Comparison of ENCODE assay signal across 17 cellular contexts in genomic region chr11:63686912-63687311, GRCh38. TPM values are rescaled to one million over a fixed set of nuclear protein-coding genes. Genes with fewer than 3 reads are reported as not detected.
A peak's percentile ranks its signal among the peaks of the same experiment; 100 is the strongest.
DNase-seq lines count a peak whose midpoint lies in the region; ATAC-seq and TF ChIP-seq lines count a peak whose summit lies in the region.
"Had no signal": no experiment of that assay in that cellular context is flagged by ENCODE, and none has a peak within 500 bp of the region (broad histone marks: within the 10 kb centered on the region; RNA-seq: fewer than 3 reads in every experiment).

No MANE protein-coding gene starts in this region.

- no peaks in the 10 kb centered on the region; a peak in 1 of 3 replicates for H3K36me3 ChIP-seq in HEK293 (ENCODE audit: control insufficient read depth in 2 of 2, insufficient read depth in 1 of 2, low read length in 2 of 2)

- H3K27ac Mint-ChIP-seq in WTC11 (0 out of 2 replicates have a peak overlapping the region, but pooled peaks have one; percentile 9), glutamatergic neuron (ENCODE audit: unreplicated experiment) (no peak overlapping the region)
- H3K27ac Mint-ChIP-seq: B cell; CD8-positive, alpha-beta T cell had no signal

- H3K4me3 Mint-ChIP-seq in WTC11 (no peak overlapping the region), glutamatergic neuron (ENCODE audit: unreplicated experiment) (peak overlapping the region; percentile 6)
- H3K4me3 Mint-ChIP-seq: B cell; CD8-positive, alpha-beta T cell had no signal

- ATAC-seq in WTC11: no peak
- no peak for ATAC-seq in HG03378 (IDR thresholded peaks at IDR 0.05; ENCODE audit: unreplicated experiment)
- ATAC-seq: CD8-positive, alpha-beta T cell had no signal

- no peak for TF ChIP-seq CTCF in HEK293 (tag by site-specific recombination; IDR thresholded peaks at IDR 0.05)
- no peak for TF ChIP-seq CTCF in WTC11 (IDR thresholded peaks at IDR 0.05)
- TF ChIP-seq CTCF in glutamatergic neuron (IDR thresholded peaks at IDR 0.05; ENCODE audit: partially characterized antibody, unreplicated experiment): no peak

- POLR2A ChIA-PET in HEK293 (lab: Yijun Ruan, JAX): interaction anchor here (0.8 to 1.4 kb wide), 2 partner anchors 16 to 43 kb away, joined by 3 to 4 read pairs; partner anchors contain the start of gene ATL3
- POLR2A ChIA-PET in WTC11 (lab: Charles Lee): no interaction called here

- CTCF ChIA-PET in HEK293 (lab: Yijun Ruan, JAX) (no interaction called here), WTC11 (lab: Charles Lee) (interaction anchor here (0.7 kb wide), 1 partner anchor 652 kb away, joined by 3 read pairs; no protein-coding TSS in a partner anchor)

- H3K4me1 Mint-ChIP-seq in WTC11: peaks cover 54% of the 10 kb centered on the region
- peaks cover 22% of the 10 kb centered on the region for H3K4me1 Mint-ChIP-seq in glutamatergic neuron (ENCODE audit: low read depth, unreplicated experiment)

- H3K36me3 Mint-ChIP-seq in WTC11 (no peaks in the 10 kb centered on the region), glutamatergic neuron (ENCODE audit: unreplicated experiment) (no peaks in the 10 kb centered on the region)

- DNase-seq in WTC11 (ENCODE audit: low spot score) (no peak), glutamatergic neuron (no peak), superior temporal gyrus (ENCODE audit: extremely low spot score) (peak; percentile 6), activated gamma-delta T cell treated with Interleukin-2 at 50 U/mL for 16 hours (no peak), NCI-H748 (lab: John Stamatoyannopoulos, UW; ENCODE audit: unreplicated experiment) (no peak)
- DNase-seq in effector CD8-positive, alpha-beta T cell (lab: John Stamatoyannopoulos, UW): no peak
- DNase-seq: CD8-positive, alpha-beta T cell; GOT3; NCI-H1048; NCI-H146; NCI-H2081 treated with DMSO at 0.1 percent for 48 hours; NCI-H524 treated with DMSO at 0.1 percent for 48 hours; PC-9; SK-N-SH had no signal

- H3K9me3 Mint-ChIP-seq in WTC11 (no peaks in the 10 kb centered on the region), glutamatergic neuron (ENCODE audit: unreplicated experiment) (peaks cover 8% of the 10 kb centered on the region)
- H3K9me3 Mint-ChIP-seq: CD8-positive, alpha-beta T cell had no signal

- no peaks in the 10 kb centered on the region for H3K9me3 ChIP-seq in HEK293 (ENCODE audit: control insufficient read depth, insufficient read depth, low read depth, low read length)
- H3K9me3 ChIP-seq: SK-N-SH had no signal

- H3K4me1 ChIP-seq in HEK293 (ENCODE audit: control insufficient read depth, insufficient read depth, low read length): 0 out of 2 replicates have a peak, but pooled peaks cover 6% of the 10 kb centered on the region

- H3K27ac ChIP-seq in HEK293 (ENCODE audit: extremely low read depth, low read depth, low read length): no peak overlapping the region
- H3K27ac ChIP-seq: PC-9 had no signal

- no peaks in the 10 kb centered on the region for H3K27me3 Mint-ChIP-seq in WTC11 (ENCODE audit: low read depth)
- H3K27me3 Mint-ChIP-seq in glutamatergic neuron (ENCODE audit: unreplicated experiment): peaks cover 14% of the 10 kb centered on the region
- H3K27me3 Mint-ChIP-seq: B cell had no signal

- no peak overlapping the region for H3K4me3 ChIP-seq in HEK293 (ENCODE audit: low read depth, low read length)
- H3K4me3 ChIP-seq: PC-9 had no signal

TF ChIP-seq in HEK293, 187 proteins besides CTCF, POLR2A, EP300 and RAD21 (continues in another document):
- TF ChIP-seq ZNF174 (tag by site-specific recombination; IDR thresholded peaks at IDR 0.05) (no peak), ZNF10 (tag by site-specific recombination; IDR thresholded peaks at IDR 0.05) (0 out of 2 replicates have a peak, but pooled peaks have one; percentile 30), ZNF621 (tag by site-specific recombination; IDR thresholded peaks at IDR 0.05) (no peak), ZNF629 (tag by site-specific recombination; IDR thresholded peaks at IDR 0.05) (0 out of 2 replicates have a peak, but pooled peaks have one; percentile 13), PRDM6 (tag by site-specific recombination; IDR thresholded peaks at IDR 0.05) (peak; percentile 84; the same call in 1 of the 2 replicates), SETDB1 (IDR thresholded peaks at IDR 0.05; ENCODE audit: insufficient read length, low read length) (no peak), ZNF433 (tag by site-specific recombination; IDR thresholded peaks at IDR 0.05; ENCODE audit: low read depth) (no peak), ZNF121 (tag by site-specific recombination; IDR thresholded peaks at IDR 0.05) (no peak), ZNF596 (tag by site-specific recombination; IDR thresholded peaks at IDR 0.05) (no peak)
- TF ChIP-seq, protein P1, sequence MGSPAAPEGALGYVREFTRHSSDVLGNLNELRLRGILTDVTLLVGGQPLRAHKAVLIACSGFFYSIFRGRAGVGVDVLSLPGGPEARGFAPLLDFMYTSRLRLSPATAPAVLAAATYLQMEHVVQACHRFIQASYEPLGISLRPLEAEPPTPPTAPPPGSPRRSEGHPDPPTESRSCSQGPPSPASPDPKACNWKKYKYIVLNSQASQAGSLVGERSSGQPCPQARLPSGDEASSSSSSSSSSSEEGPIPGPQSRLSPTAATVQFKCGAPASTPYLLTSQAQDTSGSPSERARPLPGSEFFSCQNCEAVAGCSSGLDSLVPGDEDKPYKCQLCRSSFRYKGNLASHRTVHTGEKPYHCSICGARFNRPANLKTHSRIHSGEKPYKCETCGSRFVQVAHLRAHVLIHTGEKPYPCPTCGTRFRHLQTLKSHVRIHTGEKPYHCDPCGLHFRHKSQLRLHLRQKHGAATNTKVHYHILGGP (tag by site-specific recombination; IDR thresholded peaks at IDR 0.05): peak; percentile 85

TF ChIP-seq in WTC11, 78 proteins besides CTCF, POLR2A, EP300 and RAD21:
- TF ChIP-seq, protein P2, sequence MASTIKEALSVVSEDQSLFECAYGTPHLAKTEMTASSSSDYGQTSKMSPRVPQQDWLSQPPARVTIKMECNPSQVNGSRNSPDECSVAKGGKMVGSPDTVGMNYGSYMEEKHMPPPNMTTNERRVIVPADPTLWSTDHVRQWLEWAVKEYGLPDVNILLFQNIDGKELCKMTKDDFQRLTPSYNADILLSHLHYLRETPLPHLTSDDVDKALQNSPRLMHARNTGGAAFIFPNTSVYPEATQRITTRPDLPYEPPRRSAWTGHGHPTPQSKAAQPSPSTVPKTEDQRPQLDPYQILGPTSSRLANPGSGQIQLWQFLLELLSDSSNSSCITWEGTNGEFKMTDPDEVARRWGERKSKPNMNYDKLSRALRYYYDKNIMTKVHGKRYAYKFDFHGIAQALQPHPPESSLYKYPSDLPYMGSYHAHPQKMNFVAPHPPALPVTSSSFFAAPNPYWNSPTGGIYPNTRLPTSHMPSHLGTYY (CRISPR knock-in tag; IDR thresholded peaks at IDR 0.05): no peak
- TF ChIP-seq ZNF396 (CRISPR knock-in tag; IDR thresholded peaks at IDR 0.05; ENCODE audit: borderline replicate concordance) (no peak), KAT7 (CRISPR knock-in tag; IDR thresholded peaks at IDR 0.05; ENCODE audit: borderline replicate concordance) (no peak)

RNA-seq across cellular contexts. Expression of gene RTN3, which starts 5.6 kb away (rescaled TPM):
- total RNA-seq in WTC11 (2021) (156 to 167 TPM (median 159 TPM) in 3 replicates), glutamatergic neuron (ENCODE audit: unreplicated experiment) (338 TPM)

RNA-seq across cellular contexts. Expression of gene ATL3, which starts 15.7 kb away (rescaled TPM):
- total RNA-seq in WTC11 (2021) (28.8 to 32.8 TPM (median 32.1 TPM) in 3 replicates), glutamatergic neuron (ENCODE audit: unreplicated experiment) (9.4 TPM)

Comparison
In these comparisons a context has a peak if more than half of its experiments do, and no peak if none do; other contexts are left out.
1. Of the 8 proteins assayed by ChIP-seq in both HEK293 and WTC11: peak only in HEK293: ATF2; only in WTC11: none; in both: none; in neither: 7.